In genomic region chr20:53592501-53593465, GRCh38 we compare ENCODE assay signal across 8 cellular contexts. TPM values are rescaled to one million over a fixed set of nuclear protein-coding genes. Genes with fewer than 3 reads are reported as not detected.
DNase-seq lines count a peak whose midpoint lies in the region; ATAC-seq, FAIRE-seq and TF ChIP-seq lines count a peak whose summit lies in the region.
"Not testable (repeated sequence)": the region's sequence is repeated elsewhere in the genome, so short reads cannot be mapped to it uniquely, and the experiment has no call there.

No MANE protein-coding gene starts in this region.

- intact Hi-C loops in PC-3 (cut with micrococcal nuclease): loop anchor here (10.0 kb wide), 1 partner anchor 1958 kb away; no protein-coding TSS in a partner anchor
- intact Hi-C loops in kidney (cut with DNase I): not testable (repeated sequence)
- intact Hi-C loops in sigmoid colon (cut with DNase I): loop anchor here (5.0 kb wide), 2 partner anchors 235 to 615 kb away; partner anchors contain the start of gene PFDN4

- BruUV-seq in PC-3 (replicated peaks; lab: Mats Ljungman, UMichigan): not testable (repeated sequence)

- H3K9ac ChIP-seq in PC-3 (ENCODE audit: low read length): peak overlapping the region; percentile 91
- H3K9ac ChIP-seq in duodenal mucosa (ENCODE audit: low read depth in 1 of 2, low read length in 2 of 2): peak overlapping the region; percentile 74 to 81
- H3K9ac ChIP-seq in kidney (ENCODE audit: low read length in 2 of 2): peak overlapping the region; percentile 77 to 78

- not testable (repeated sequence) for H3K36me3 ChIP-seq in PC-3 (ENCODE audit: low read depth, low read length); duodenal mucosa (ENCODE audit: control insufficient read depth in 1 of 2, insufficient read depth in 2 of 2, low read length in 2 of 2); kidney (ENCODE audit: control insufficient read depth in 1 of 2, insufficient read depth in 2 of 2, low read length in 2 of 2); sigmoid colon

- CTCF ChIA-PET in PC-3 (lab: Charles Lee): interaction anchor here (0.5 to 0.6 kb wide), 2 partner anchors 146 to 335 kb away, joined by 3 to 6 read pairs; no protein-coding TSS in a partner anchor

- TF ChIP-seq EP300 in sigmoid colon (IDR thresholded peaks at IDR 0.05): not testable (repeated sequence)

- H3K27ac ChIP-seq in 22Rv1: peak overlapping the region; percentile 85
- H3K27ac ChIP-seq in PC-3 (ENCODE audit: low read length): peak overlapping the region; percentile 81
- peak overlapping the region; percentile 95 for H3K27ac ChIP-seq in duodenal mucosa (ENCODE audit: low read depth, low read length)
- H3K27ac ChIP-seq in kidney (ENCODE audit: low read depth in 2 of 2, low read length in 2 of 2): peak overlapping the region; percentile 97 to 99
- H3K27ac ChIP-seq in sigmoid colon: peak overlapping the region; percentile 98 to 99 (median 98)

- TF ChIP-seq POLR2A in sigmoid colon (IDR thresholded peaks at IDR 0.05): peak in 1 of 2 donors; percentile 20

- H3K4me1 ChIP-seq in PC-3 (ENCODE audit: insufficient read depth, low read length) (peaks cover 49% of the 10 kb centered on the region), duodenal mucosa (ENCODE audit: control insufficient read depth in 1 of 2, insufficient read depth in 2 of 2, low read length in 2 of 2) (peaks cover 18 to 20% of the 10 kb centered on the region in 2 donors), sigmoid colon (peaks cover 0 to 25% (median 17%) of the 10 kb centered on the region in 4 donors)
- not testable (repeated sequence) for H3K4me1 ChIP-seq in kidney (ENCODE audit: control insufficient read depth in 1 of 2, insufficient read depth in 1 of 2, low read depth in 1 of 2, low read length in 2 of 2)

- H3F3A ChIP-seq in PC-3 (ENCODE audit: low read length, unreplicated experiment): not testable (repeated sequence)

- POLR2A ChIA-PET in PC-3 (lab: Charles Lee; ENCODE audit: unreplicated experiment): interaction anchor here (0.9 to 1.6 kb wide), 5 partner anchors 10 to 182 kb away, joined by 3 to 22 read pairs (median 6); no protein-coding TSS in a partner anchor

- not testable (repeated sequence) for H3K9me2 ChIP-seq in PC-3 (replicated peaks; ENCODE audit: low read length)

- ATAC-seq in GM18870 (IDR thresholded peaks at IDR 0.05; ENCODE audit: unreplicated experiment): peak; percentile 29
- ATAC-seq in HG03135 (IDR thresholded peaks at IDR 0.05; ENCODE audit: unreplicated experiment): peak; percentile 23
- ATAC-seq in PC-3: not testable (repeated sequence)

- peaks cover 87% of the 10 kb centered on the region for H3K79me2 ChIP-seq in PC-3 (ENCODE audit: low read length)

- H3K9me3 ChIP-seq in PC-3 (ENCODE audit: low read length); duodenal mucosa (ENCODE audit: control insufficient read depth in 1 of 2, low read length in 2 of 2); kidney (ENCODE audit: control insufficient read depth in 1 of 2, low read length in 2 of 2); sigmoid colon: not testable (repeated sequence)

- H3K4me3 ChIP-seq in PC-3 (ENCODE audit: low read length) (peak overlapping the region; percentile 92), duodenal mucosa (ENCODE audit: low read depth in 1 of 2, low read length in 2 of 2) (peak overlapping the region; percentile 62 to 71), kidney (ENCODE audit: low read length in 2 of 2) (peak overlapping the region; percentile 64 to 75), sigmoid colon (peak overlapping the region; percentile 82 to 97 (median 95))

- not testable (repeated sequence) for H2AFZ ChIP-seq in PC-3 (ENCODE audit: low read length)

- H4K20me1 ChIP-seq in PC-3 (ENCODE audit: low read length): not testable (repeated sequence)

- peak overlapping the region; percentile 82 for H3K4me2 ChIP-seq in PC-3 (ENCODE audit: low read length)

- not testable (repeated sequence) for TF ChIP-seq CTCF in 22Rv1 (IDR thresholded peaks at IDR 0.05); PC-3 (conservative IDR thresholded peaks at IDR 0.05; ENCODE audit: low read depth, low read length); kidney (IDR thresholded peaks at IDR 0.05; ENCODE audit: borderline replicate concordance, extremely low read depth, insufficient read depth); sigmoid colon (IDR thresholded peaks at IDR 0.05)

- FAIRE-seq in kidney (lab: Jason Lieb, UNC): not testable (repeated sequence)

- 1% methylated on average over 73 of the region's 73 CpGs for WGBS in sigmoid colon, 2 donors

- not testable (repeated sequence) for H3K27me3 ChIP-seq in PC-3 (ENCODE audit: low read length); duodenal mucosa (ENCODE audit: control insufficient read depth in 1 of 2, insufficient read depth in 2 of 2, low read length in 2 of 2); sigmoid colon

- DNase-seq in PC-3 (peak; percentile 69), activated T-cell treated with anti-CD3 and anti-CD28 coated beads for 1 hour (ENCODE audit: low read depth) (peak; percentile 37), kidney (peak; percentile 93), sigmoid colon (peak; percentile 87)

RNA-seq across cellular contexts. Expression of gene ZNF217, which starts 0.9 kb away (rescaled TPM):
- 45.6 and 55.5 TPM in 2 replicates for total RNA-seq in PC-3 (2014; rRNA removed)
- total RNA-seq in kidney: 60.9 TPM
- 5.0 TPM for polyA plus RNA-seq in kidney (ENCODE audit: insufficient read depth, low read depth, low replicate concordance)
- 10 to 100 TPM; 11.4 to 20.2 (median 15.9) TPM for total RNA-seq in sigmoid colon
- 10 to 100 TPM; 17.6 to 27.0 (median 21.0) TPM for polyA plus RNA-seq in sigmoid colon

Comparison
In these comparisons a context has a peak if more than half of its experiments do, and no peak if none do; other contexts are left out.
1. DNase-seq: peak in every context shown above with its lines; median percentile 93 in kidney; 87 in sigmoid colon; 69 in PC-3; 37 in activated T-cell treated with anti-CD3 and anti-CD28 coated beads for 1 hour.